ENCODE assay signal across 10 cellular contexts in genomic region chr2:15658911-15659310, GRCh38.
"Had no signal": no experiment of that assay in that cellular context is flagged by ENCODE, and none has a peak within 500 bp of the region (broad histone marks: within the 10 kb centered on the region; RNA-seq: fewer than 3 reads in every experiment).

No MANE protein-coding gene starts in this region.

- H3K4me1 ChIP-seq: HAP-1 had no signal

- ATAC-seq: HCT116, HepG2 had no signal

- H3K4me3 Mint-ChIP-seq: HFFc6, IgD-negative memory B cell had no signal

- H3K27ac ChIP-seq: GM23248, HL-60 had no signal

- H3K27ac Mint-ChIP-seq: HFFc6, IgD-negative memory B cell had no signal

- H3K9ac ChIP-seq: GM23248 had no signal

- DNase-seq: GM23248, GOT3, H7, HFFc6, KBM-7 had no signal

- H2AFZ ChIP-seq: GM23248 had no signal

- H3K4me3 ChIP-seq: GM23248, HAP-1 had no signal

- H3K9me3 ChIP-seq: HAP-1 had no signal

- H3K4me1 Mint-ChIP-seq: IgD-negative memory B cell had no signal

- H3K36me3 Mint-ChIP-seq: IgD-negative memory B cell had no signal

- H3K36me3 ChIP-seq: HAP-1 had no signal

- H3K9me3 Mint-ChIP-seq: HFFc6 had no signal
